ENCODE assay signal across 8 cellular contexts in the genomic region with DNA sequence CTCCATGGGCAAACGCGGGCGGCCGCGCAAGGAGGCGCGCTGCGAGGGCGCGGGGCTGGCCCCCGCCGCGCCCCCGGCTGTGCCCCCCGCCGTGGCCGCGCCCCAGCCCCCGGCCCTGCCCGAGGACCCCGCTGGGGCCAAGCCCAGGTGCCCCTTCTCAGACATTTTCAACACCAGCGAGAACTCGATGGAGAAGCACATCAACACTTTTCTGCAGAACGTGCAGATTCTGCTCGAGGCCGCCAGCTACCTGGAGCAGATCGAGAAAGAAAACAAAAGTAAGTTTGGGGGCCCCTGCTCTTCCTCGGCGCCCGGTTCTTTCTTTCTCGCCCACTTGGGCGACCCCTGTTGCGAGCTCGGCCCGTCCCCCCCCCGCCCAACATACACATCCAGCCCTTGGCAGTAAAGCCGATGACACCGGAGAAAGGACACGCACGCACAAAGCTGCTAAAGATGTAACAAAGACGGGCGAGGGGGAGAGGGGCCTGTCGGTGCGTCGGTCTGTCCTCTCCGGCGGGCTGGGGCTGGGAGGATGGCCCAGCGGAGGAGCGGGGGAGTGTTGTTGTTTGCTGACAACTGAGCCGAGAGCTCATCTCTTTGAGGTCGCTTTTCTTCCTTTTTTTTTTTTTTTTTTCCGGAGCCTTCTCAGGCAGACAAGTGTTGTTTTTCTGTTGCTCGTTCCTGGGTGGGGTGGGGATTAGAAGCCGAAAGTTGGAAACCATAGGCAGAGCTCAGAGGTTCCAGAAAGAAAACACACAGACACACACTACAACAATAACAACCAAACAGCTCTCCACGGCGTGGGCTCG. TPM values are rescaled to one million over a fixed set of nuclear protein-coding genes. Genes with fewer than 3 reads are reported as not detected.
DNase-seq lines count a peak whose midpoint lies in the region; ATAC-seq, FAIRE-seq and TF ChIP-seq lines count a peak whose summit lies in the region.

No MANE protein-coding gene starts in this region.

- H2AK5ac ChIP-seq in IMR-90 (ENCODE audit: low read depth, low read length) = no peak overlapping the region

- TF ChIP-seq CTCF in IMR-90 (conservative IDR thresholded peaks at IDR 0.05; ENCODE audit: low read depth, low read length) (no peak), bronchial epithelial cell (IDR thresholded peaks at IDR 0.05; ENCODE audit: insufficient read depth, low read length, severe bottlenecking) (no peak)

- peak overlapping the region; percentile 40; the same call in 1 of the 2 replicates for H4K91ac ChIP-seq in IMR-90 (ENCODE audit: insufficient read depth, low read depth, low read length)

- intact Hi-C loops in IMR-90 (cut with micrococcal nuclease) = loop anchor here (1.0 to 2.0 kb wide), 2 partner anchors 69 to 71 kb away; no protein-coding TSS in a partner anchor

- H3K27me3 ChIP-seq in IMR-90 (ENCODE audit: control insufficient read depth, insufficient read depth, low read length) (peaks cover 12% of the 10 kb centered on the region), bronchial epithelial cell (ENCODE audit: control insufficient read depth, insufficient read depth, low read length) (no peaks in the 10 kb centered on the region), layer of hippocampus (ENCODE audit: control insufficient read depth, insufficient read depth, low read length) (no peaks in the 10 kb centered on the region)

- H3K9me3 ChIP-seq in IMR-90 (ENCODE audit: control insufficient read depth, insufficient read depth, low read length) = no peaks in the 10 kb centered on the region

- peak overlapping the region; percentile 76 for H3K9ac ChIP-seq in IMR-90 (ENCODE audit: low read depth, low read length)

- H3K79me1 ChIP-seq in IMR-90 (ENCODE audit: low read depth in 1 of 2, low read length in 2 of 2) = peaks cover 0 to 12% of the 10 kb centered on the region in 2 experiments; a peak in 2 of 4 replicates

- peak overlapping the region; percentile 51 for H2BK5ac ChIP-seq in IMR-90 (ENCODE audit: low read depth, low read length, poor library complexity, severe bottlenecking)

- H3K4me3 ChIP-seq in IMR-90 (ENCODE audit: insufficient read depth, low read depth, low read length) = peak overlapping the region; percentile 54
- H3K4me3 ChIP-seq in bronchial epithelial cell (ENCODE audit: low read depth, low read length) = peak overlapping the region; percentile 79

- BruUV-seq in IMR-90 (replicated peaks; lab: Mats Ljungman, UMichigan) = no TSS peak

- no peak overlapping the region; the same call in 2 of the 3 replicates for H2BK15ac ChIP-seq in IMR-90 (ENCODE audit: low read depth, low read length)

- no peak overlapping the region for H3K56ac ChIP-seq in IMR-90 (ENCODE audit: extremely low read depth, insufficient read depth, low read length)

- 0 out of 2 replicates have a peak overlapping the region, but pooled peaks have one; percentile 12 for H3K14ac ChIP-seq in IMR-90 (replicated peaks; ENCODE audit: low read depth, low read length)

- H2AFZ ChIP-seq in IMR-90 (replicated peaks; ENCODE audit: low read length, poor library complexity) = peak overlapping the region; percentile 95

- H3K27me3 Mint-ChIP-seq in T-helper 2 cell treated with Interferon-gamma antibody and Interleukin-4, amounts not matched to agents 5 μg/mL and 100 μg/mL, for 36 hours (ENCODE audit: low read depth) = peaks cover 42% of the 10 kb centered on the region

- peak overlapping the region; percentile 9; the same call in 1 of the 2 replicates for H3K4ac ChIP-seq in IMR-90 (ENCODE audit: low read depth, low read length)

- H4K8ac ChIP-seq in IMR-90 (ENCODE audit: low read depth in 2 of 2, low read length in 2 of 2) = peak overlapping the region; percentile 16 to 37; a peak in 2 of 4 replicates

- H3K27ac Mint-ChIP-seq in T-helper 2 cell treated with Interferon-gamma antibody and Interleukin-4, amounts not matched to agents 5 μg/mL and 100 μg/mL, for 36 hours = peak overlapping the region; percentile 92
- H3K27ac Mint-ChIP-seq in stimulated activated effector memory CD8-positive, alpha-beta T cell treated with anti-CD3 and anti-CD28 coated beads, Interleukin-12 subunit alpha, Interleukin-12 subunit beta, amount 100 ng/mL, for 72 hours = peak overlapping the region; percentile 96

- peak overlapping the region; percentile 96 for H3K4me3 Mint-ChIP-seq in T-helper 2 cell treated with Interferon-gamma antibody and Interleukin-4, amounts not matched to agents 5 μg/mL and 100 μg/mL, for 36 hours
- peak overlapping the region; percentile 92 for H3K4me3 Mint-ChIP-seq in stimulated activated effector memory CD8-positive, alpha-beta T cell treated with anti-CD3 and anti-CD28 coated beads, Interleukin-12 subunit alpha, Interleukin-12 subunit beta, amount 100 ng/mL, for 72 hours

- DNase-seq in GM12891 (ENCODE audit: insufficient read length, low spot score) (peak; percentile 29), IMR-90 (peak; percentile 17), bronchial epithelial cell (ENCODE audit: low read depth) (peak; percentile 12), midbrain (lab: John Stamatoyannopoulos, UW) (no peak)
- DNase-seq in T-helper 2 cell treated with Interferon-gamma antibody and Interleukin-4, amounts not matched to agents 5 μg/mL and 100 μg/mL, for 36 hours (ENCODE audit: low spot score) = peak; percentile 42
- DNase-seq in stimulated activated effector memory CD8-positive, alpha-beta T cell treated with anti-CD3 and anti-CD28 coated beads, Interleukin-12 subunit alpha, Interleukin-12 subunit beta, amount 100 ng/mL, for 72 hours (ENCODE audit: low spot score in 2 of 2) = peak in 1 of 2 donors; percentile 69

- H3K9me3 Mint-ChIP-seq in T-helper 2 cell treated with Interferon-gamma antibody and Interleukin-4, amounts not matched to agents 5 μg/mL and 100 μg/mL, for 36 hours = no peaks in the 10 kb centered on the region
- no peaks in the 10 kb centered on the region for H3K9me3 Mint-ChIP-seq in stimulated activated effector memory CD8-positive, alpha-beta T cell treated with anti-CD3 and anti-CD28 coated beads, Interleukin-12 subunit alpha, Interleukin-12 subunit beta, amount 100 ng/mL, for 72 hours

- H3K18ac ChIP-seq in IMR-90 (ENCODE audit: low read depth, low read length) = peak overlapping the region; percentile 33

- dilution Hi-C loops in IMR-90 (cut with HindIII; ENCODE audit: low sequenced_read_pairs, unreplicated experiment) = no loop called here

- CTCF ChIA-PET in IMR-90 (lab: Yijun Ruan, JAX) = interaction anchor here (0.6 to 2.1 kb wide), 9 partner anchors 9 to 324 kb away, joined by 3 to 8 read pairs (median 4); no protein-coding TSS in a partner anchor

- no peak for TF ChIP-seq RAD21 in IMR-90 (IDR thresholded peaks at IDR 0.05; ENCODE audit: low read length)

- H3K9me1 ChIP-seq in IMR-90 (ENCODE audit: insufficient read depth, low read length) = no peaks in the 10 kb centered on the region

- ATAC-seq in IMR-90 (ENCODE audit: low read depth) (no peak), HG03196 (IDR thresholded peaks at IDR 0.05; ENCODE audit: unreplicated experiment) (no peak)
- peak; percentile 29 for ATAC-seq in stimulated activated effector memory CD8-positive, alpha-beta T cell treated with anti-CD3 and anti-CD28 coated beads, Interleukin-12 subunit alpha, Interleukin-12 subunit beta, amount 100 ng/mL, for 72 hours

- H3K36me3 ChIP-seq in IMR-90 (ENCODE audit: control insufficient read depth, insufficient read depth, low read length) (no peaks in the 10 kb centered on the region), bronchial epithelial cell (ENCODE audit: control insufficient read depth, insufficient read depth, low read length) (no peaks in the 10 kb centered on the region)

- peaks cover under 1% of the 10 kb centered on the region for H3K36me3 Mint-ChIP-seq in T-helper 2 cell treated with Interferon-gamma antibody and Interleukin-4, amounts not matched to agents 5 μg/mL and 100 μg/mL, for 36 hours (ENCODE audit: low read depth)
- H3K36me3 Mint-ChIP-seq in stimulated activated effector memory CD8-positive, alpha-beta T cell treated with anti-CD3 and anti-CD28 coated beads, Interleukin-12 subunit alpha, Interleukin-12 subunit beta, amount 100 ng/mL, for 72 hours = peaks cover 40% of the 10 kb centered on the region

- peak; percentile 28 for FAIRE-seq in GM12891 (lab: Jason Lieb, UNC)
- no peak for FAIRE-seq in bronchial epithelial cell (lab: Jason Lieb, UNC)

- H3K4me1 Mint-ChIP-seq in T-helper 2 cell treated with Interferon-gamma antibody and Interleukin-4, amounts not matched to agents 5 μg/mL and 100 μg/mL, for 36 hours (ENCODE audit: low read depth) = peaks cover 40% of the 10 kb centered on the region
- peaks cover 56% of the 10 kb centered on the region for H3K4me1 Mint-ChIP-seq in stimulated activated effector memory CD8-positive, alpha-beta T cell treated with anti-CD3 and anti-CD28 coated beads, Interleukin-12 subunit alpha, Interleukin-12 subunit beta, amount 100 ng/mL, for 72 hours

- WGBS in IMR-90 (ENCODE audit: extremely low coverage in 2 of 2, insufficient read length in 1 of 2), 2 experiments = 0% methylated on average over 14 of the region's 57 CpGs; no CpG with 5 or more reads in 1 of the 2 experiments

- H2BK120ac ChIP-seq in IMR-90 (ENCODE audit: low read depth, low read length) = no peak overlapping the region

- no peak overlapping the region for H2BK20ac ChIP-seq in IMR-90 (ENCODE audit: low read depth, low read length)

- H3K27ac ChIP-seq in IMR-90 (ENCODE audit: insufficient read depth, low read length) (peak overlapping the region; percentile 39), layer of hippocampus (ENCODE audit: low read depth, low read length) (peak overlapping the region; percentile 74)

- H4K5ac ChIP-seq in IMR-90 (ENCODE audit: low read depth, low read length) = peak overlapping the region; percentile 21

- POLR2A ChIA-PET in IMR-90 (lab: Charles Lee; ENCODE audit: unreplicated experiment) = interaction anchor here (0.7 kb wide), 1 partner anchor 305 kb away, joined by 11 read pairs; no protein-coding TSS in a partner anchor

- H3K4me1 ChIP-seq in IMR-90 (ENCODE audit: control insufficient read depth, insufficient read depth, low read length) = 0 out of 2 replicates have a peak, but pooled peaks cover 2% of the 10 kb centered on the region

- TF ChIP-seq POLR2A in GM12891 (IDR thresholded peaks at IDR 0.05; ENCODE audit: low read depth, low read length) = no peak
- TF ChIP-seq POLR2A in IMR-90 (IDR thresholded peaks at IDR 0.05; ENCODE audit: low read depth, low read length) = no peak

- in situ Hi-C loops in IMR-90 (cut with MboI; ENCODE audit: low sequenced_read_pairs) = no loop called here

- H3K23ac ChIP-seq in IMR-90 (ENCODE audit: low read depth, low read length) = peak overlapping the region; percentile 41; the same call in 1 of the 2 replicates

- H3K4me2 ChIP-seq in IMR-90 (ENCODE audit: low read depth, low read length) = peak overlapping the region; percentile 63

- H2AK9ac ChIP-seq in IMR-90 (replicated peaks; ENCODE audit: low read depth, low read length, poor library complexity) = peak overlapping the region; percentile 83

- H4K20me1 ChIP-seq in IMR-90 (ENCODE audit: insufficient read depth, low read length) = no peaks in the 10 kb centered on the region; the same call in 1 of the 2 replicates

RNA-seq across cellular contexts. Expression of a gene that starts 0.6 kb away (rescaled TPM):
- polyA plus RNA-seq in GM12891 (2012; ENCODE audit: low read depth, missing spikeins) = 12.5 TPM
- total RNA-seq in IMR-90 (2012; rRNA removed) (7.5 and 11.8 TPM in 2 replicates), bronchial epithelial cell (26.5 and 48.7 TPM in 2 replicates)
- 4.5 and 7.2 TPM in 2 replicates for polyA plus RNA-seq in IMR-90 (2012; rRNA removed)
- polyA plus RNA-seq in IMR-90 (2012; cell fraction: cytosol; rRNA removed) = 0.90 and 3.1 TPM in 2 replicates
- 1.8 and 11.5 TPM in 2 replicates for polyA plus RNA-seq in IMR-90 (2012; cell fraction: nucleus; rRNA removed; ENCODE audit: low replicate concordance)
